2 cellular contexts compared by ENCODE assay signal in genomic region chr3:50665603-50666115, GRCh38.
TF ChIP-seq lines count a peak whose summit lies in the region.

No MANE protein-coding gene starts in this region.

TF ChIP-seq in GM12878, 131 proteins besides CTCF, POLR2A, EP300 and RAD21:
- TF ChIP-seq, protein P1, sequence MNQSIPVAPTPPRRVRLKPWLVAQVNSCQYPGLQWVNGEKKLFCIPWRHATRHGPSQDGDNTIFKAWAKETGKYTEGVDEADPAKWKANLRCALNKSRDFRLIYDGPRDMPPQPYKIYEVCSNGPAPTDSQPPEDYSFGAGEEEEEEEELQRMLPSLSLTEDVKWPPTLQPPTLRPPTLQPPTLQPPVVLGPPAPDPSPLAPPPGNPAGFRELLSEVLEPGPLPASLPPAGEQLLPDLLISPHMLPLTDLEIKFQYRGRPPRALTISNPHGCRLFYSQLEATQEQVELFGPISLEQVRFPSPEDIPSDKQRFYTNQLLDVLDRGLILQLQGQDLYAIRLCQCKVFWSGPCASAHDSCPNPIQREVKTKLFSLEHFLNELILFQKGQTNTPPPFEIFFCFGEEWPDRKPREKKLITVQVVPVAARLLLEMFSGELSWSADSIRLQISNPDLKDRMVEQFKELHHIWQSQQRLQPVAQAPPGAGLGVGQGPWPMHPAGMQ (IDR thresholded peaks at IDR 0.05; ENCODE audit: borderline replicate concordance) = no peak
- TF ChIP-seq PAX8 (IDR thresholded peaks at IDR 0.05) (no peak), SPI1 (IDR thresholded peaks at IDR 0.05; ENCODE audit: borderline replicate concordance, insufficient read depth, low read depth, low read length) (peak; percentile 25; the same call in 1 of the 2 replicates)

TF ChIP-seq in HEK293T, 16 proteins besides CTCF, POLR2A, EP300 and RAD21:
- TF ChIP-seq CTBP1 (IDR thresholded peaks at IDR 0.05; ENCODE audit: borderline replicate concordance) = no peak
- TF ChIP-seq FOXK2 (IDR thresholded peaks at IDR 0.05) = no peak
- no peak for TF ChIP-seq FOXM1 (IDR thresholded peaks at IDR 0.05; ENCODE audit: borderline replicate concordance)
- no peak for TF ChIP-seq TARDBP (IDR thresholded peaks at IDR 0.05)
- no peak for TF ChIP-seq LEF1 (IDR thresholded peaks at IDR 0.05; ENCODE audit: borderline replicate concordance)
- TF ChIP-seq NFRKB (IDR thresholded peaks at IDR 0.05) = no peak
- no peak for TF ChIP-seq SP1 (IDR thresholded peaks at IDR 0.05)
- no peak for TF ChIP-seq BHLHE40 (IDR thresholded peaks at IDR 0.05; ENCODE audit: borderline replicate concordance)
- no peak for TF ChIP-seq ARNT (IDR thresholded peaks at IDR 0.05)
- TF ChIP-seq ELF4 (IDR thresholded peaks at IDR 0.05) = no peak
- TF ChIP-seq SUZ12 (IDR thresholded peaks at IDR 0.05) = no peak
- no peak for TF ChIP-seq L3MBTL2 (conservative IDR thresholded peaks at IDR 0.05)
- TF ChIP-seq ZNF384 (IDR thresholded peaks at IDR 0.05) = no peak
- TF ChIP-seq HDGF (IDR thresholded peaks at IDR 0.05; ENCODE audit: borderline replicate concordance) = no peak
- no peak for TF ChIP-seq PKNOX1 (IDR thresholded peaks at IDR 0.05)
- TF ChIP-seq FOXA1 (IDR thresholded peaks at IDR 0.05) = no peak
